Comparison of ENCODE assay signal across 12 cellular contexts in the genomic region with DNA sequence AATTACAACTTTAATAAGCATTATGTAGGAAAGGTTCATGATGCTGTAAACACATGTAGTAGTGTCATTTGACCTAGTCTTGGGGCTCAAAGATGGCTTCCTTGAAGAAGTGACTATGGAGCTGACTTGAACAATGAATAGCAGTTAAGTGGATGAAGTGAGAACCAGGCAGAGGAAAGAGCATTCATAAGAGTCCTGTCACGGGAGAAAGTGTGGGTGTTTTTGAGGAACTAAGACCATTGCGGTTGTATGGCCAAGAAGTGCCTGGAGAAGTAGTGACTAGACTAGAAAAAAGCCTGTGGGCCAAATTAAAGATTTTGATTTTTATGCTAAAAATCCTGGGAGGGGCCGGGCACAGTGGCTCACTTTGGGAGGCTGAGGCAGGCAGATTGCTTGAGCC. TPM values are rescaled to one million over a fixed set of nuclear protein-coding genes. Genes with fewer than 3 reads are reported as not detected.
DNase-seq lines count a peak whose midpoint lies in the region; ATAC-seq and TF ChIP-seq lines count a peak whose summit lies in the region.
"Had no signal": no experiment of that assay in that cellular context is flagged by ENCODE, and none has a peak within 500 bp of the region (broad histone marks: within the 10 kb centered on the region; RNA-seq: fewer than 3 reads in every experiment).

No MANE protein-coding gene starts in this region.

- H3K36me3 ChIP-seq in brain microvascular endothelial cell (replicated peaks) (peaks cover 16% of the 10 kb centered on the region), SK-N-SH (replicated peaks in 1 of 2; ENCODE audit: control insufficient read depth in 1 of 2, insufficient read depth in 2 of 2, low read length in 1 of 2) (peaks cover 11 to 29% of the 10 kb centered on the region in 2 experiments)

- CTCF ChIA-PET in HEK293T (lab: Yijun Ruan, JAX), result no interaction called here
- CTCF ChIA-PET in SK-N-SH (lab: Yijun Ruan, JAX), result interaction anchor here (0.8 to 1.2 kb wide), 2 partner anchors 14 to 443 kb away, joined by 3 to 4 read pairs; a partner anchor contains a TSS

- H3K27ac ChIP-seq in brain microvascular endothelial cell (no peak overlapping the region), SK-N-SH (ENCODE audit: low read depth in 2 of 2, low read length in 1 of 2) (no peak overlapping the region)
- H3K27ac ChIP-seq: suprapubic skin had no signal

- no peak overlapping the region for H2AFZ ChIP-seq in SK-N-SH (ENCODE audit: low read depth)

- 94% methylated on average over 3 of the region's 3 CpGs for WGBS in SK-N-SH (ENCODE audit: low lambda C conversion rate)

- no peak overlapping the region for H3K27ac Mint-ChIP-seq in mesothelial cell of epicardium

- H3K9ac ChIP-seq in SK-N-SH, result no peak overlapping the region

- no peaks in the 10 kb centered on the region for H3K79me2 ChIP-seq in SK-N-SH (ENCODE audit: insufficient read depth)

- H3K4me1 ChIP-seq in SK-N-SH (ENCODE audit: control insufficient read depth in 1 of 2, insufficient read depth in 2 of 2, low read depth in 1 of 2, low read length in 1 of 2), result peaks cover 0 to 13% of the 10 kb centered on the region in 2 experiments; a peak in 2 of 4 replicates

- H3K4me1 Mint-ChIP-seq in mesothelial cell of epicardium, result no peaks in the 10 kb centered on the region

- peak; percentile 61 for ATAC-seq in HG02973 (IDR thresholded peaks at IDR 0.05; ENCODE audit: unreplicated experiment)

- no peaks in the 10 kb centered on the region for H4K20me1 ChIP-seq in SK-N-SH (ENCODE audit: insufficient read depth)

- H3K9me3 Mint-ChIP-seq in mesothelial cell of epicardium, result peaks cover 5% of the 10 kb centered on the region

- no peak overlapping the region for H3K4me3 Mint-ChIP-seq in mesothelial cell of epicardium

- no peaks in the 10 kb centered on the region for H3K27me3 Mint-ChIP-seq in mesothelial cell of epicardium (ENCODE audit: low read depth)

- no peaks in the 10 kb centered on the region for H3K9me3 ChIP-seq in SK-N-SH
- H3K9me3 ChIP-seq: suprapubic skin had no signal

- TF ChIP-seq CTCF in mesothelial cell of epicardium (IDR thresholded peaks at IDR 0.05; ENCODE audit: unreplicated experiment) (no peak), brain microvascular endothelial cell (IDR thresholded peaks at IDR 0.05; ENCODE audit: low read depth, low read length, missing control alignments) (no peak), SK-N-SH (IDR thresholded peaks at IDR 0.05) (no peak)

- POLR2A ChIA-PET in HEK293T (lab: Yijun Ruan, JAX) (no interaction called here), SK-N-SH (lab: Yijun Ruan, JAX) (no interaction called here)

- no peak overlapping the region for H3K4me3 ChIP-seq in brain microvascular endothelial cell (ENCODE audit: low read depth, low read length)
- no peak overlapping the region for H3K4me3 ChIP-seq in SK-N-SH (ENCODE audit: low read depth in 2 of 2, low read length in 1 of 2)
- H3K4me3 ChIP-seq: suprapubic skin had no signal

- peaks cover 6% of the 10 kb centered on the region for H3F3A ChIP-seq in SK-N-SH (replicated peaks; ENCODE audit: insufficient read depth)

- H3K9me2 ChIP-seq in SK-N-SH, result no peaks in the 10 kb centered on the region

- peaks cover 16% of the 10 kb centered on the region for H3K36me3 Mint-ChIP-seq in mesothelial cell of epicardium

- DNase-seq in Ammon's horn (ENCODE audit: low spot score) (peak; percentile 68), GM19240 (ENCODE audit: insufficient read length, low spot score) (peak; percentile 29), OCI-M1 (lab: John Stamatoyannopoulos, UW) (peak; percentile 88), HEK293T (ENCODE audit: extremely low spot score) (no peak), mesothelial cell of epicardium (ENCODE audit: low spot score in 2 of 2, unreplicated experiment in 2 of 2) (no peak), brain microvascular endothelial cell (no peak), SK-N-SH (no peak)
- DNase-seq: effector memory CD4-positive, alpha-beta T cell; islet precursor cell; NCI-H1092 treated with DMSO at 0.1 percent for 48 hours had no signal

- no peak for TF ChIP-seq EP300 in SK-N-SH (IDR thresholded peaks at IDR 0.05; ENCODE audit: borderline replicate concordance in 1 of 2, low read depth in 1 of 2, low read length in 1 of 2)

- TF ChIP-seq RAD21 in SK-N-SH (IDR thresholded peaks at IDR 0.05; ENCODE audit: low read length), result no peak

- H3K27me3 ChIP-seq in brain microvascular endothelial cell (replicated peaks), result no peaks in the 10 kb centered on the region
- H3K27me3 ChIP-seq in SK-N-SH (ENCODE audit: insufficient read depth), result no peaks in the 10 kb centered on the region
- H3K27me3 ChIP-seq: suprapubic skin had no signal

- in situ Hi-C loops in brain microvascular endothelial cell (cut with HindIII; ENCODE audit: low pct_ligation_motif_present, low sequenced_read_pairs), result no loop called here

- H3K4me2 ChIP-seq in SK-N-SH, result no peak overlapping the region

TF ChIP-seq in HEK293T, 16 proteins besides CTCF, POLR2A, EP300 and RAD21:
- TF ChIP-seq L3MBTL2 (conservative IDR thresholded peaks at IDR 0.05) (no peak), ZNF384 (IDR thresholded peaks at IDR 0.05) (no peak), LEF1 (IDR thresholded peaks at IDR 0.05; ENCODE audit: borderline replicate concordance) (no peak), BHLHE40 (IDR thresholded peaks at IDR 0.05; ENCODE audit: borderline replicate concordance) (no peak), NFRKB (IDR thresholded peaks at IDR 0.05) (no peak), ELF4 (IDR thresholded peaks at IDR 0.05) (no peak), FOXK2 (IDR thresholded peaks at IDR 0.05) (no peak), ARNT (IDR thresholded peaks at IDR 0.05) (no peak), SP1 (IDR thresholded peaks at IDR 0.05) (no peak), TARDBP (IDR thresholded peaks at IDR 0.05) (no peak), HDGF (IDR thresholded peaks at IDR 0.05; ENCODE audit: borderline replicate concordance) (no peak), SUZ12 (IDR thresholded peaks at IDR 0.05) (no peak), FOXA1 (IDR thresholded peaks at IDR 0.05) (no peak), CTBP1 (IDR thresholded peaks at IDR 0.05; ENCODE audit: borderline replicate concordance) (no peak), FOXM1 (IDR thresholded peaks at IDR 0.05; ENCODE audit: borderline replicate concordance) (no peak)
- TF ChIP-seq, protein P1, sequence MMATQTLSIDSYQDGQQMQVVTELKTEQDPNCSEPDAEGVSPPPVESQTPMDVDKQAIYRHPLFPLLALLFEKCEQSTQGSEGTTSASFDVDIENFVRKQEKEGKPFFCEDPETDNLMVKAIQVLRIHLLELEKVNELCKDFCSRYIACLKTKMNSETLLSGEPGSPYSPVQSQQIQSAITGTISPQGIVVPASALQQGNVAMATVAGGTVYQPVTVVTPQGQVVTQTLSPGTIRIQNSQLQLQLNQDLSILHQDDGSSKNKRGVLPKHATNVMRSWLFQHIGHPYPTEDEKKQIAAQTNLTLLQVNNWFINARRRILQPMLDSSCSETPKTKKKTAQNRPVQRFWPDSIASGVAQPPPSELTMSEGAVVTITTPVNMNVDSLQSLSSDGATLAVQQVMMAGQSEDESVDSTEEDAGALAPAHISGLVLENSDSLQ (IDR thresholded peaks at IDR 0.05), result no peak

TF ChIP-seq in SK-N-SH, 30 proteins besides CTCF, POLR2A, EP300 and RAD21:
- no peak for TF ChIP-seq NRF1 (IDR thresholded peaks at IDR 0.05; ENCODE audit: low read depth, low read length)
- no peak for TF ChIP-seq POLR2AphosphoS5 (IDR thresholded peaks at IDR 0.05; ENCODE audit: low read depth, low read length)
- no peak for TF ChIP-seq GABPA (IDR thresholded peaks at IDR 0.05; ENCODE audit: low read depth)
- no peak for TF ChIP-seq NFIC (IDR thresholded peaks at IDR 0.05; ENCODE audit: borderline replicate concordance)
- TF ChIP-seq, protein P2, sequence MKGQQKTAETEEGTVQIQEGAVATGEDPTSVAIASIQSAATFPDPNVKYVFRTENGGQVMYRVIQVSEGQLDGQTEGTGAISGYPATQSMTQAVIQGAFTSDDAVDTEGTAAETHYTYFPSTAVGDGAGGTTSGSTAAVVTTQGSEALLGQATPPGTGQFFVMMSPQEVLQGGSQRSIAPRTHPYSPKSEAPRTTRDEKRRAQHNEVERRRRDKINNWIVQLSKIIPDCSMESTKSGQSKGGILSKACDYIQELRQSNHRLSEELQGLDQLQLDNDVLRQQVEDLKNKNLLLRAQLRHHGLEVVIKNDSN (IDR thresholded peaks at IDR 0.05; ENCODE audit: borderline replicate concordance, low read depth), result no peak
- TF ChIP-seq GATA2 (CRISPR knock-in tag; IDR thresholded peaks at IDR 0.05), result no peak

RNA-seq across cellular contexts. Expression of a gene that starts 7.2 kb away (rescaled TPM):
- total RNA-seq in mesothelial cell of epicardium, result 18.4 to 20.9 TPM (median 18.6 TPM) in 3 replicates
- polyA plus RNA-seq in SK-N-SH (2012; rRNA removed), result 5.0 and 6.8 TPM in 2 replicates
- 1.3 and 1.7 TPM in 2 replicates for polyA plus RNA-seq in SK-N-SH (2012; cell fraction: cytosol; rRNA removed)
- polyA plus RNA-seq in SK-N-SH (2012; cell fraction: nucleus; rRNA removed), result 28.7 and 34.0 TPM in 2 replicates

Comparison
In these comparisons a context has a peak if more than half of its experiments do, and no peak if none do; other contexts are left out.
1. DNase-seq: peak in Ammon's horn (single experiment), GM19240 (single experiment) and OCI-M1 (single experiment); none in HEK293T (single experiment), mesothelial cell of epicardium (0 of 2), brain microvascular endothelial cell (single experiment) and SK-N-SH (single experiment).